18 cellular contexts compared by ENCODE assay signal in the genomic region with DNA sequence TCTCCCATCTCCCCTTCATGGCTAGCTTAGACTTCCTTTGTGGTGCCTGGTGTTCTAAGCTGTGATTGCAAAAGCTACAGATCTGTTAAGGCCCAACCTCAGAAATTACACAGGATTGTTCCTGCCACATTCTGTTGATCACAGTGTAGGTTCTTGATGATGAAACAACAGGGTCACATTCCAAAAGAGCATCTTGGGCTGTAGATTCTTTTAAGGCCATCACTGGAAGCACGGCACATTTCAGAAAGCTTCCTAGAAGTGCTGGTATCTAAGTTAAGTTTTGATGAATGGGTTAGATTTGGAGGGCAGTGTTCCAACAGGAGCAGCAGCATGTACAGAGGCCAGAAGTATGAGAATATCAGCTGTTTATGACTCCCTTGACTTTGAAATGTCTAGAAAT.
DNase-seq lines count a peak whose midpoint lies in the region; ATAC-seq and TF ChIP-seq lines count a peak whose summit lies in the region.
"Had no signal": no experiment of that assay in that cellular context is flagged by ENCODE, and none has a peak within 500 bp of the region (broad histone marks: within the 10 kb centered on the region; RNA-seq: fewer than 3 reads in every experiment).

No MANE protein-coding gene starts in this region.

- no peak overlapping the region for H3K4me2 ChIP-seq in trophoblast cell (ENCODE audit: low read length)
- H3K4me2 ChIP-seq: BLaER1 had no signal

- H3K9me3 Mint-ChIP-seq in memory B cell: no peaks in the 10 kb centered on the region
- H3K9me3 Mint-ChIP-seq: CD14-positive monocyte; CD4-positive, alpha-beta memory T cell had no signal

- H4K12ac ChIP-seq in trophoblast cell (ENCODE audit: low read depth, low read length): no peak overlapping the region

- no peak overlapping the region for H3K18ac ChIP-seq in trophoblast cell (ENCODE audit: low read length)

- H3K27me3 Mint-ChIP-seq in memory B cell: no peaks in the 10 kb centered on the region
- H3K27me3 Mint-ChIP-seq: CD4-positive, alpha-beta memory T cell had no signal

- H3K14ac ChIP-seq in trophoblast cell (ENCODE audit: low read length): no peak overlapping the region

- H3K9me3 ChIP-seq in trophoblast cell (ENCODE audit: insufficient read depth, low read depth, low read length): no peaks in the 10 kb centered on the region
- H3K9me3 ChIP-seq: BLaER1 had no signal

- H3K79me1 ChIP-seq in trophoblast cell (ENCODE audit: low read length): no peaks in the 10 kb centered on the region

- H3K36me3 Mint-ChIP-seq in memory B cell: peaks cover under 1% of the 10 kb centered on the region

- H3K4me1 ChIP-seq in trophoblast cell (ENCODE audit: control insufficient read depth in 1 of 2, insufficient read depth in 2 of 2, low read length in 2 of 2): no peaks in the 10 kb centered on the region
- H3K4me1 ChIP-seq: BLaER1 had no signal

- H2BK12ac ChIP-seq in trophoblast cell (ENCODE audit: low read length): no peak overlapping the region

- H2AK5ac ChIP-seq in trophoblast cell (ENCODE audit: low read length): no peak overlapping the region

- no peak overlapping the region for H3K4ac ChIP-seq in trophoblast cell (ENCODE audit: low read depth, low read length)

- no peak overlapping the region for H2BK5ac ChIP-seq in trophoblast cell (ENCODE audit: low read depth, low read length, poor library complexity)

- no peak overlapping the region for H3K23ac ChIP-seq in trophoblast cell (ENCODE audit: low read length)

- no peak for ATAC-seq in memory B cell (ENCODE audit: low read depth)
- no peak for ATAC-seq in GM18517 (IDR thresholded peaks at IDR 0.05; ENCODE audit: unreplicated experiment)
- ATAC-seq in SK-N-SH treated with all-trans-retinoic acid at 6 μM for 48 hours: no peak

- H3K4me3 ChIP-seq in AG10803 (ENCODE audit: low read length) (no peak overlapping the region), trophoblast cell (ENCODE audit: low read depth, low read length) (no peak overlapping the region)
- H3K4me3 ChIP-seq: BLaER1, GM12878, GM23248 had no signal

- peaks cover 5% of the 10 kb centered on the region for H3K4me1 Mint-ChIP-seq in memory B cell
- H3K4me1 Mint-ChIP-seq: CD4-positive, alpha-beta memory T cell had no signal

- H2BK120ac ChIP-seq in trophoblast cell (ENCODE audit: insufficient read depth, low read length, poor library complexity): no peak overlapping the region

- DNase-seq in AG10803 (ENCODE audit: low read depth): peak; percentile 5
- DNase-seq in amniotic epithelial cell (ENCODE audit: low read depth): peak; percentile 52
- no peak for DNase-seq in memory B cell (ENCODE audit: low spot score in 2 of 2)
- DNase-seq in trophoblast cell: peak; percentile 21 to 87
- no peak for DNase-seq in DMS79 (lab: John Stamatoyannopoulos, UW)
- no peak for DNase-seq in T1000 (lab: John Stamatoyannopoulos, UW)
- DNase-seq: ACHN; CD4-positive, alpha-beta memory T cell; DND-41; EL; GM23248; HCEC 1CT had no signal

- H3K4me3 Mint-ChIP-seq in memory B cell: no peak overlapping the region
- H3K4me3 Mint-ChIP-seq: CD14-positive monocyte; CD4-positive, alpha-beta memory T cell had no signal

- H2AFZ ChIP-seq in trophoblast cell (ENCODE audit: insufficient read depth, low read length, poor library complexity): no peak overlapping the region
- H2AFZ ChIP-seq: GM23248 had no signal

- H4K8ac ChIP-seq in trophoblast cell (ENCODE audit: low read depth, low read length): no peak overlapping the region

- no peaks in the 10 kb centered on the region for H3K27me3 ChIP-seq in trophoblast cell (ENCODE audit: insufficient read depth, low read length)
- H3K27me3 ChIP-seq: BLaER1 had no signal

- no peak overlapping the region for H4K91ac ChIP-seq in trophoblast cell (ENCODE audit: low read depth, low read length)

- H3K27ac ChIP-seq in trophoblast cell (ENCODE audit: low read depth, low read length): no peak overlapping the region
- H3K27ac ChIP-seq: BLaER1, GM23248, HL-60 had no signal

- peak overlapping the region; percentile 55 for H3K27ac Mint-ChIP-seq in memory B cell
- H3K27ac Mint-ChIP-seq: CD14-positive monocyte; CD4-positive, alpha-beta memory T cell had no signal

- no peak overlapping the region for H3K9ac ChIP-seq in trophoblast cell (ENCODE audit: low read length)
- H3K9ac ChIP-seq: BLaER1, GM23248 had no signal

- WGBS in trophoblast cell (ENCODE audit: extremely low coverage, insufficient coverage, insufficient read length): no CpG with 5 or more reads among the region's 1 CpG

- H3K36me3 ChIP-seq in trophoblast cell (ENCODE audit: control insufficient read depth in 1 of 2, insufficient read depth in 2 of 2, low read length in 2 of 2): no peaks in the 10 kb centered on the region

- no peaks in the 10 kb centered on the region for H3K79me2 ChIP-seq in trophoblast cell (ENCODE audit: control insufficient read depth, insufficient read depth, low read length, poor library complexity)

- TF ChIP-seq CTCF in AG10803 (conservative IDR thresholded peaks at IDR 0.05; ENCODE audit: low read length): no peak

TF ChIP-seq in SK-N-SH treated with all-trans-retinoic acid at 6 μM for 48 hours, 23 proteins besides CTCF, POLR2A, EP300 and RAD21 (continues in another document):
- TF ChIP-seq PPARA (CRISPR knock-in tag; IDR thresholded peaks at IDR 0.05; ENCODE audit: borderline replicate concordance) (no peak), TCF4 (CRISPR knock-in tag; IDR thresholded peaks at IDR 0.05; ENCODE audit: borderline replicate concordance) (no peak), ZFP30 (CRISPR knock-in tag; IDR thresholded peaks at IDR 0.05) (no peak), ZNF70 (CRISPR knock-in tag; IDR thresholded peaks at IDR 0.05) (no peak), ZNF565 (CRISPR knock-in tag; conservative IDR thresholded peaks at IDR 0.05; ENCODE audit: low read depth) (no peak), ARNTL (CRISPR knock-in tag; IDR thresholded peaks at IDR 0.05; ENCODE audit: borderline replicate concordance, low read depth) (no peak), GLIS3 (CRISPR knock-in tag; IDR thresholded peaks at IDR 0.05) (no peak), ZC3H10 (CRISPR knock-in tag; IDR thresholded peaks at IDR 0.05) (no peak), ISL1 (CRISPR knock-in tag; IDR thresholded peaks at IDR 0.05) (no peak), BACH2 (CRISPR knock-in tag; IDR thresholded peaks at IDR 0.05; ENCODE audit: borderline replicate concordance) (no peak), PATZ1 (CRISPR knock-in tag; IDR thresholded peaks at IDR 0.05; ENCODE audit: borderline replicate concordance) (no peak), SNAI2 (CRISPR knock-in tag; IDR thresholded peaks at IDR 0.05) (no peak), ZNF8 (CRISPR knock-in tag; IDR thresholded peaks at IDR 0.05) (no peak), TOX (CRISPR knock-in tag; IDR thresholded peaks at IDR 0.05; ENCODE audit: borderline replicate concordance) (no peak)
- TF ChIP-seq, protein P1, sequence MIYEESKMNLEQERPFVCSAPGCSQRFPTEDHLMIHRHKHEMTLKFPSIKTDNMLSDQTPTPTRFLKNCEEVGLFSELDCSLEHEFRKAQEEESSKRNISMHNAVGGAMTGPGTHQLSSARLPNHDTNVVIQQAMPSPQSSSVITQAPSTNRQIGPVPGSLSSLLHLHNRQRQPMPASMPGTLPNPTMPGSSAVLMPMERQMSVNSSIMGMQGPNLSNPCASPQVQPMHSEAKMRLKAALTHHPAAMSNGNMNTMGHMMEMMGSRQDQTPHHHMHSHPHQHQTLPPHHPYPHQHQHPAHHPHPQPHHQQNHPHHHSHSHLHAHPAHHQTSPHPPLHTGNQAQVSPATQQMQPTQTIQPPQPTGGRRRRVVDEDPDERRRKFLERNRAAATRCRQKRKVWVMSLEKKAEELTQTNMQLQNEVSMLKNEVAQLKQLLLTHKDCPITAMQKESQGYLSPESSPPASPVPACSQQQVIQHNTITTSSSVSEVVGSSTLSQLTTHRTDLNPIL (CRISPR knock-in tag; IDR thresholded peaks at IDR 0.05; ENCODE audit: low read depth): no peak
- TF ChIP-seq, protein P2, sequence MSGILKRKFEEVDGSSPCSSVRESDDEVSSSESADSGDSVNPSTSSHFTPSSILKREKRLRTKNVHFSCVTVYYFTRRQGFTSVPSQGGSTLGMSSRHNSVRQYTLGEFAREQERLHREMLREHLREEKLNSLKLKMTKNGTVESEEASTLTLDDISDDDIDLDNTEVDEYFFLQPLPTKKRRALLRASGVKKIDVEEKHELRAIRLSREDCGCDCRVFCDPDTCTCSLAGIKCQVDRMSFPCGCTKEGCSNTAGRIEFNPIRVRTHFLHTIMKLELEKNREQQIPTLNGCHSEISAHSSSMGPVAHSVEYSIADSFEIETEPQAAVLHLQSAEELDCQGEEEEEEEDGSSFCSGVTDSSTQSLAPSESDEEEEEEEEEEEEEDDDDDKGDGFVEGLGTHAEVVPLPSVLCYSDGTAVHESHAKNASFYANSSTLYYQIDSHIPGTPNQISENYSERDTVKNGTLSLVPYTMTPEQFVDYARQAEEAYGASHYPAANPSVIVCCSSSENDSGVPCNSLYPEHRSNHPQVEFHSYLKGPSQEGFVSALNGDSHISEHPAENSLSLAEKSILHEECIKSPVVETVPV (CRISPR knock-in tag; IDR thresholded peaks at IDR 0.05): no peak

Comparison
In these comparisons a context has a peak if more than half of its experiments do, and no peak if none do; other contexts are left out.
1. DNase-seq: peak in AG10803 (single experiment), amniotic epithelial cell (single experiment) and trophoblast cell (2 of 2); none in memory B cell (0 of 2), DMS79 (single experiment) and T1000 (single experiment).